Comparison of ENCODE assay signal across 9 cellular contexts in the genomic region with DNA sequence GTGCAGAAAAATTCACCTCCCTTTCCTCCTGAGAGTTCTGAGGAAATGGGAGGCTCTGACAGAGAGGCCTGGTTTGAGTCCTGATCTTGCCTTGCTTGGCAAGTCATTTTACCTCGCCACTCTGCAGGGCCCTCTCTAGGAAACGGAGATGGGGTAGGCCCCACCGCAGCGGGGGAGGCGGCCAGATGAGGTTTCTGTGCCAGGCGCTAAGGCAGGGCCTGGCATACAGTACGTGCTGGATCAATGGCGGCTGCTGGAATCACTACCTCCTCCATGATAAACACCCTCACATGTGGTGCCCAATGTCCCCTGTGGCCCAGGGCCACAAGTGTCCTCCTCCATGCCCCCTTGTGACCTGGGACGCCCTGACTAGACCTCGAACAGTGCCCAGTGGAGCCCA. TPM values are rescaled to one million over a fixed set of nuclear protein-coding genes. Genes with fewer than 3 reads are reported as not detected.
DNase-seq lines count a peak whose midpoint lies in the region; ATAC-seq and TF ChIP-seq lines count a peak whose summit lies in the region.
"Had no signal": no experiment of that assay in that cellular context is flagged by ENCODE, and none has a peak within 500 bp of the region (broad histone marks: within the 10 kb centered on the region; RNA-seq: fewer than 3 reads in every experiment).

No MANE protein-coding gene starts in this region.

- H3K9me3 ChIP-seq in right atrium auricular region (no peaks in the 10 kb centered on the region), right cardiac atrium (ENCODE audit: control insufficient read depth, low read length) (no peaks in the 10 kb centered on the region), subcutaneous abdominal adipose tissue (ENCODE audit: control insufficient read depth in 5 of 5, low read length in 5 of 5) (no peaks in the 10 kb centered on the region)

- intact Hi-C loops in right cardiac atrium (cut with DNase I): no loop called here

- H3K36me3 ChIP-seq in right atrium auricular region (no peaks in the 10 kb centered on the region), subcutaneous abdominal adipose tissue (ENCODE audit: control insufficient read depth in 5 of 5, insufficient read depth in 5 of 5, low read length in 5 of 5) (peaks cover 0 to 3% (median 0%) of the 10 kb centered on the region in 5 donors)

- no peaks in the 10 kb centered on the region for H3K27me3 ChIP-seq in right atrium auricular region
- no peaks in the 10 kb centered on the region for H3K27me3 ChIP-seq in right cardiac atrium (ENCODE audit: control insufficient read depth, insufficient read depth)
- no peaks in the 10 kb centered on the region for H3K27me3 ChIP-seq in foreskin keratinocyte
- H3K27me3 ChIP-seq in subcutaneous abdominal adipose tissue (ENCODE audit: control insufficient read depth in 5 of 5, insufficient read depth in 4 of 5, low read length in 5 of 5): peaks cover 0 to 5% (median 0%) of the 10 kb centered on the region in 5 donors

- DNase-seq in right atrium auricular region (ENCODE audit: low spot score): no peak
- no peak for DNase-seq in right cardiac atrium
- no peak for DNase-seq in WTC11 (ENCODE audit: low spot score)
- no peak for DNase-seq in foreskin keratinocyte
- no peak for DNase-seq in NCI-H446 treated with DMSO at 0.1 percent for 48 hours (lab: John Stamatoyannopoulos, UW)
- DNase-seq: NCI-H1092 treated with DMSO at 0.1 percent for 48 hours had no signal

- CTCF ChIA-PET in WTC11 (lab: Charles Lee): interaction anchor here (1.2 to 10.3 kb wide), 10 partner anchors 11 to 154 kb away, joined by 3 to 179 read pairs (median 6); no protein-coding TSS in a partner anchor

- no peaks in the 10 kb centered on the region for H3K36me3 Mint-ChIP-seq in WTC11

- WGBS in right cardiac atrium: 69% methylated on average over 10 of the region's 10 CpGs

- POLR2A ChIA-PET in WTC11 (lab: Charles Lee): no interaction called here

- 0 out of 2 replicates have a peak overlapping the region, but pooled peaks have one; percentile 77 for H3K27ac Mint-ChIP-seq in WTC11

- H3K27me3 Mint-ChIP-seq in WTC11 (ENCODE audit: low read depth): peaks cover 15% of the 10 kb centered on the region

- peak overlapping the region; percentile 77 for H3K4me3 Mint-ChIP-seq in WTC11

- ATAC-seq in right cardiac atrium (no peak), WTC11 (no peak), foreskin keratinocyte (no peak), HG03442 (IDR thresholded peaks at IDR 0.05; ENCODE audit: unreplicated experiment) (no peak), GM18502 (IDR thresholded peaks at IDR 0.05; ENCODE audit: poor library complexity, unreplicated experiment) (no peak)

- H3K9me3 Mint-ChIP-seq in WTC11: no peaks in the 10 kb centered on the region

- peaks cover 0 to 66% of the 10 kb centered on the region in 2 donors for H3K4me1 ChIP-seq in right atrium auricular region
- H3K4me1 ChIP-seq in right cardiac atrium (ENCODE audit: control insufficient read depth, insufficient read depth, low read length): no peaks in the 10 kb centered on the region
- peaks cover 27% of the 10 kb centered on the region for H3K4me1 ChIP-seq in foreskin keratinocyte
- H3K4me1 ChIP-seq in subcutaneous abdominal adipose tissue (ENCODE audit: control insufficient read depth in 5 of 5, insufficient read depth in 5 of 5, low read length in 5 of 5): peaks cover 0 to 89% (median 61%) of the 10 kb centered on the region in 5 donors

- peak overlapping the region in 1 of 5 donors; percentile 28 for H3K9ac ChIP-seq in subcutaneous abdominal adipose tissue (ENCODE audit: low read length in 5 of 5)

- TF ChIP-seq CTCF in right atrium auricular region (IDR thresholded peaks at IDR 0.05): no peak
- no peak for TF ChIP-seq CTCF in WTC11 (IDR thresholded peaks at IDR 0.05)
- no peak for TF ChIP-seq CTCF in foreskin keratinocyte (conservative IDR thresholded peaks at IDR 0.05)

- H3K4me3 ChIP-seq in right atrium auricular region (no peak overlapping the region), right cardiac atrium (ENCODE audit: low read length) (no peak overlapping the region), subcutaneous abdominal adipose tissue (ENCODE audit: low read depth in 1 of 5, low read length in 5 of 5) (no peak overlapping the region)

- H3K27ac ChIP-seq in right atrium auricular region: peak overlapping the region; percentile 16 to 71
- H3K27ac ChIP-seq in right cardiac atrium (ENCODE audit: low read length): no peak overlapping the region
- H3K27ac ChIP-seq in foreskin keratinocyte: peak overlapping the region; percentile 100
- peak overlapping the region; percentile 60 for H3K27ac ChIP-seq in subcutaneous abdominal adipose tissue (ENCODE audit: low read depth, low read length)

- peaks cover 34% of the 10 kb centered on the region for H3K4me1 Mint-ChIP-seq in WTC11

TF ChIP-seq in WTC11, 78 proteins besides CTCF, POLR2A, EP300 and RAD21 (continues in another document):
- TF ChIP-seq SP1 (CRISPR knock-in tag; conservative IDR thresholded peaks at IDR 0.05) (no peak), ZNF396 (CRISPR knock-in tag; IDR thresholded peaks at IDR 0.05; ENCODE audit: borderline replicate concordance) (no peak), ESRRA (CRISPR knock-in tag; IDR thresholded peaks at IDR 0.05; ENCODE audit: borderline replicate concordance) (no peak), HMGA2 (CRISPR knock-in tag; IDR thresholded peaks at IDR 0.05) (no peak), GABPB1 (CRISPR knock-in tag; IDR thresholded peaks at IDR 0.05) (no peak), NFYB (CRISPR knock-in tag; conservative IDR thresholded peaks at IDR 0.05; ENCODE audit: low read depth) (no peak), FOXP1 (CRISPR knock-in tag; IDR thresholded peaks at IDR 0.05; ENCODE audit: borderline replicate concordance) (no peak), PRRX2 (CRISPR knock-in tag; IDR thresholded peaks at IDR 0.05) (no peak), FOXJ3 (CRISPR knock-in tag; IDR thresholded peaks at IDR 0.05; ENCODE audit: borderline replicate concordance) (no peak)
- TF ChIP-seq, protein P1, sequence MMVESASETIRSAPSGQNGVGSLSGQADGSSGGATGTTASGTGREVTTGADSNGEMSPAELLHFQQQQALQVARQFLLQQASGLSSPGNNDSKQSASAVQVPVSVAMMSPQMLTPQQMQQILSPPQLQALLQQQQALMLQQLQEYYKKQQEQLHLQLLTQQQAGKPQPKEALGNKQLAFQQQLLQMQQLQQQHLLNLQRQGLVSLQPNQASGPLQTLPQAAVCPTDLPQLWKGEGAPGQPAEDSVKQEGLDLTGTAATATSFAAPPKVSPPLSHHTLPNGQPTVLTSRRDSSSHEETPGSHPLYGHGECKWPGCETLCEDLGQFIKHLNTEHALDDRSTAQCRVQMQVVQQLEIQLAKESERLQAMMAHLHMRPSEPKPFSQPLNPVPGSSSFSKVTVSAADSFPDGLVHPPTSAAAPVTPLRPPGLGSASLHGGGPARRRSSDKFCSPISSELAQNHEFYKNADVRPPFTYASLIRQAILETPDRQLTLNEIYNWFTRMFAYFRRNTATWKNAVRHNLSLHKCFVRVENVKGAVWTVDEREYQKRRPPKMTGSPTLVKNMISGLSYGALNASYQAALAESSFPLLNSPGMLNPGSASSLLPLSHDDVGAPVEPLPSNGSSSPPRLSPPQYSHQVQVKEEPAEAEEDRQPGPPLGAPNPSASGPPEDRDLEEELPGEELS (CRISPR knock-in tag; IDR thresholded peaks at IDR 0.05): no peak
- TF ChIP-seq, protein P2, sequence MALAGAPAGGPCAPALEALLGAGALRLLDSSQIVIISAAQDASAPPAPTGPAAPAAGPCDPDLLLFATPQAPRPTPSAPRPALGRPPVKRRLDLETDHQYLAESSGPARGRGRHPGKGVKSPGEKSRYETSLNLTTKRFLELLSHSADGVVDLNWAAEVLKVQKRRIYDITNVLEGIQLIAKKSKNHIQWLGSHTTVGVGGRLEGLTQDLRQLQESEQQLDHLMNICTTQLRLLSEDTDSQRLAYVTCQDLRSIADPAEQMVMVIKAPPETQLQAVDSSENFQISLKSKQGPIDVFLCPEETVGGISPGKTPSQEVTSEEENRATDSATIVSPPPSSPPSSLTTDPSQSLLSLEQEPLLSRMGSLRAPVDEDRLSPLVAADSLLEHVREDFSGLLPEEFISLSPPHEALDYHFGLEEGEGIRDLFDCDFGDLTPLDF (CRISPR knock-in tag; IDR thresholded peaks at IDR 0.05): no peak
- TF ChIP-seq, protein P3, sequence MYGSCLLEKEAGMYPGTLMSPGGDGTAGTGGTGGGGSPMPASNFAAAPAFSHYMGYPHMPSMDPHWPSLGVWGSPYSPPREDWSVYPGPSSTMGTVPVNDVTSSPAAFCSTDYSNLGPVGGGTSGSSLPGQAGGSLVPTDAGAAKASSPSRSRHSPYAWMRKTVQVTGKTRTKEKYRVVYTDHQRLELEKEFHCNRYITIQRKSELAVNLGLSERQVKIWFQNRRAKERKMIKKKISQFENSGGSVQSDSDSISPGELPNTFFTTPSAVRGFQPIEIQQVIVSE (CRISPR knock-in tag; IDR thresholded peaks at IDR 0.05; ENCODE audit: borderline replicate concordance): no peak
- TF ChIP-seq, protein P4, sequence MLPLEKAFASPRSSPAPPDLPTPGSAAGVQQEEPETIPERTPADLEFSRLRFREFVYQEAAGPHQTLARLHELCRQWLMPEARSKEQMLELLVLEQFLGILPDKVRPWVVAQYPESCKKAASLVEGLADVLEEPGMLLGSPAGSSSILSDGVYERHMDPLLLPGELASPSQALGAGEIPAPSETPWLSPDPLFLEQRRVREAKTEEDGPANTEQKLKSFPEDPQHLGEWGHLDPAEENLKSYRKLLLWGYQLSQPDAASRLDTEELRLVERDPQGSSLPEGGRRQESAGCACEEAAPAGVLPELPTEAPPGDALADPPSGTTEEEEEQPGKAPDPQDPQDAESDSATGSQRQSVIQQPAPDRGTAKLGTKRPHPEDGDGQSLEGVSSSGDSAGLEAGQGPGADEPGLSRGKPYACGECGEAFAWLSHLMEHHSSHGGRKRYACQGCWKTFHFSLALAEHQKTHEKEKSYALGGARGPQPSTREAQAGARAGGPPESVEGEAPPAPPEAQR (CRISPR knock-in tag; IDR thresholded peaks at IDR 0.05): no peak

RNA-seq across cellular contexts. Expression of a gene that starts 0.5 kb away (rescaled TPM):
- total RNA-seq in right atrium auricular region (1 to 10 TPM; 7.0 to 7.9 TPM), right cardiac atrium (1 to 10 TPM; 7.0 to 9.2 (median 8.5) TPM), WTC11 (2021) (27.5 to 32.0 TPM (median 30.8 TPM) in 3 replicates), foreskin keratinocyte (33.9 and 57.3 TPM in 2 replicates)
- polyA plus RNA-seq in right cardiac atrium (9.9 TPM), foreskin keratinocyte (19.0 and 33.0 TPM in 2 replicates)

RNA-seq across cellular contexts. Expression of a gene that starts 26.0 kb away (rescaled TPM):
- 1 to 10 TPM; 4.4 to 7.4 TPM for total RNA-seq in right atrium auricular region
- 1 to 10 TPM; 4.4 to 6.4 (median 5.1) TPM for total RNA-seq in right cardiac atrium
- polyA plus RNA-seq in right cardiac atrium: 6.6 TPM
- total RNA-seq in WTC11 (2021): 19.5 to 26.1 TPM (median 22.6 TPM) in 3 replicates
- total RNA-seq in foreskin keratinocyte: 19.8 and 34.3 TPM in 2 replicates
- polyA plus RNA-seq in foreskin keratinocyte: 25.1 and 40.1 TPM in 2 replicates
